ENCODE assay signal across 9 cellular contexts in genomic region chr2:177161741-177162440, GRCh38. TPM values are rescaled to one million over a fixed set of nuclear protein-coding genes. Genes with fewer than 3 reads are reported as not detected.
DNase-seq lines count a peak whose midpoint lies in the region; ATAC-seq and TF ChIP-seq lines count a peak whose summit lies in the region.
"Had no signal": no experiment of that assay in that cellular context is flagged by ENCODE, and none has a peak within 500 bp of the region (broad histone marks: within the 10 kb centered on the region; RNA-seq: fewer than 3 reads in every experiment).

No MANE protein-coding gene starts in this region.

- no peak overlapping the region for H3K9ac ChIP-seq in H9 (ENCODE audit: extremely low read depth, insufficient read length, low read length)
- H3K9ac ChIP-seq in skeletal muscle tissue (ENCODE audit: low read depth in 1 of 3, low read length in 3 of 3): peak overlapping the region in 2 of 3 donors; percentile 20 to 35

- peaks cover 3% of the 10 kb centered on the region for H3K23me2 ChIP-seq in H9 (ENCODE audit: insufficient read length, low read depth, low read length, poor library complexity, severe bottlenecking)

- peak overlapping the region in 1 of 3 experiments; percentile 50; a peak in 2 of 7 replicates for H3K27ac Mint-ChIP-seq in H9

- in situ Hi-C loops in Caki2 (cut with HindIII; ENCODE audit: low pct_unique_long_range_greater_than_20kb, low sequenced_read_pairs): no loop called here

- no peak overlapping the region for H4K5ac ChIP-seq in H9 (ENCODE audit: insufficient read length, low read depth, low read length)

- no peak overlapping the region for H3K56ac ChIP-seq in H9 (ENCODE audit: insufficient read length, low read depth, low read length)

- H4K91ac ChIP-seq in H9 (ENCODE audit: insufficient read length, low read depth, low read length): no peak overlapping the region

- H2BK12ac ChIP-seq in H9 (ENCODE audit: insufficient read length, low read depth, low read length): no peak overlapping the region

- peaks cover 18 to 19% of the 10 kb centered on the region in 2 experiments for H3K4me1 Mint-ChIP-seq in H9

- no peak overlapping the region for H2BK5ac ChIP-seq in H9 (ENCODE audit: insufficient read length, low read length)

- no peak overlapping the region for H3K14ac ChIP-seq in H9 (ENCODE audit: insufficient read depth, low read length)

- ATAC-seq in GM19023 (IDR thresholded peaks at IDR 0.05; ENCODE audit: unreplicated experiment): no peak
- ATAC-seq in HG02623 (IDR thresholded peaks at IDR 0.05; ENCODE audit: unreplicated experiment): no peak
- no peak for ATAC-seq in GM21723 (IDR thresholded peaks at IDR 0.05; ENCODE audit: unreplicated experiment)

- no peak overlapping the region for H3K18ac ChIP-seq in H9 (ENCODE audit: insufficient read length, low read depth, low read length)

- TF ChIP-seq CTCF in H9 (conservative IDR thresholded peaks at IDR 0.05) (peak; percentile 66), fibroblast of mammary gland (conservative IDR thresholded peaks at IDR 0.05; ENCODE audit: control insufficient read depth, insufficient read depth, low read depth, low read length) (peak; percentile 60)

- no peak overlapping the region for H3K23ac ChIP-seq in H9 (ENCODE audit: insufficient read length, low read depth, low read length)

- no peaks in the 10 kb centered on the region for H4K20me1 ChIP-seq in H9 (ENCODE audit: control insufficient read depth, insufficient read depth, insufficient read length)

- H3K4me1 ChIP-seq in H9 (ENCODE audit: insufficient read depth, low read length) (peaks cover 3% of the 10 kb centered on the region), skeletal muscle tissue (ENCODE audit: control insufficient read depth in 3 of 3, insufficient read depth in 3 of 3, low read length in 3 of 3) (peaks cover 10 to 23% (median 21%) of the 10 kb centered on the region in 3 donors)

- H3K4me3 Mint-ChIP-seq in H9: no peak overlapping the region
- H3K4me3 Mint-ChIP-seq: naive thymus-derived CD8-positive, alpha-beta T cell had no signal

- H3K9me3 ChIP-seq in H9 (ENCODE audit: control insufficient read depth, low read depth, low read length) (no peaks in the 10 kb centered on the region), skeletal muscle tissue (ENCODE audit: control insufficient read depth in 3 of 3, low read length in 3 of 3) (no peaks in the 10 kb centered on the region)

- H2BK20ac ChIP-seq in H9 (ENCODE audit: low read depth, low read length, poor library complexity, severe bottlenecking): no peak overlapping the region

- peak overlapping the region; percentile 15 for H2AFZ ChIP-seq in H9 (ENCODE audit: low read length)

- no peaks in the 10 kb centered on the region for H3K79me1 ChIP-seq in H9 (ENCODE audit: insufficient read depth, low read depth, low read length, poor library complexity, severe bottlenecking)

- H3K27ac ChIP-seq in H9 (ENCODE audit: insufficient read length, low read depth, low read length): no peak overlapping the region
- no peak overlapping the region for H3K27ac ChIP-seq in skeletal muscle tissue (ENCODE audit: low read depth, low read length)

- H2AK5ac ChIP-seq in H9 (ENCODE audit: insufficient read length, low read length): no peak overlapping the region

- no peak overlapping the region for H3K4me2 ChIP-seq in H9 (ENCODE audit: insufficient read depth, insufficient read length, low read length)

- H3K4me3 ChIP-seq in fibroblast of mammary gland (ENCODE audit: control insufficient read depth, low read depth, low read length) (no peak overlapping the region), skeletal muscle tissue (ENCODE audit: low read length in 3 of 3) (peak overlapping the region in 2 of 3 donors; percentile 42 to 66)

- H2BK15ac ChIP-seq in H9 (ENCODE audit: low read depth, low read length): no peak overlapping the region

- H3K9me3 Mint-ChIP-seq in H9: no peaks in the 10 kb centered on the region
- H3K9me3 Mint-ChIP-seq: naive thymus-derived CD8-positive, alpha-beta T cell had no signal

- no peak overlapping the region for H3T11ph ChIP-seq in H9 (ENCODE audit: low read length)

- WGBS in H9 (ENCODE audit: extremely low coverage, insufficient read length, low lambda C conversion rate): no CpG with 5 or more reads among the region's 12 CpGs

- no peak overlapping the region for H4K8ac ChIP-seq in H9 (replicated peaks; ENCODE audit: insufficient read length, low read depth, low read length)

- H3K36me3 ChIP-seq in skeletal muscle tissue (ENCODE audit: control insufficient read depth in 3 of 3, insufficient read depth in 3 of 3, low read length in 3 of 3): no peaks in the 10 kb centered on the region

- DNase-seq in Caki2 (ENCODE audit: low read depth) (peak; percentile 43), H9 (no peak), RPMI7951 (ENCODE audit: low read depth) (peak; percentile 31), fibroblast of mammary gland (ENCODE audit: low read depth) (peak; percentile 54)

- H3K4ac ChIP-seq in H9 (ENCODE audit: low read depth, low read length): no peak overlapping the region

- no peaks in the 10 kb centered on the region for H3K27me3 Mint-ChIP-seq in H9 (ENCODE audit: low read depth)

- no peak overlapping the region for H2BK120ac ChIP-seq in H9 (ENCODE audit: low read depth, low read length, poor library complexity, severe bottlenecking)

- H3K36me3 Mint-ChIP-seq in H9 (ENCODE audit: insufficient read depth in 1 of 3, low read depth in 3 of 3): no peaks in the 10 kb centered on the region
- H3K36me3 Mint-ChIP-seq: naive thymus-derived CD8-positive, alpha-beta T cell had no signal

- H3K27me3 ChIP-seq in H9 (ENCODE audit: insufficient read depth, low read length) (no peaks in the 10 kb centered on the region), skeletal muscle tissue (ENCODE audit: control insufficient read depth in 3 of 3, insufficient read depth in 3 of 3, low read length in 3 of 3) (no peaks in the 10 kb centered on the region)

- no peaks in the 10 kb centered on the region for H3K79me2 ChIP-seq in H9 (ENCODE audit: insufficient read depth, low read length)

RNA-seq across cellular contexts. Expression of gene HNRNPA3, which starts 50.7 kb away (rescaled TPM):
- total RNA-seq in Caki2 (2014; rRNA removed; shearing (Covaris generic); ENCODE audit: low replicate concordance): 24.1 and 25.1 TPM in 2 replicates
- 405 and 419 TPM in 2 replicates for total RNA-seq in H9 (2021)
- total RNA-seq in RPMI7951 (2014; rRNA removed; shearing (Covaris generic)): 47.2 and 54.2 TPM in 2 replicates
- 49.1 TPM for total RNA-seq in skeletal muscle tissue
